ENCODE assay signal across 1 cellular context in the genomic region with DNA sequence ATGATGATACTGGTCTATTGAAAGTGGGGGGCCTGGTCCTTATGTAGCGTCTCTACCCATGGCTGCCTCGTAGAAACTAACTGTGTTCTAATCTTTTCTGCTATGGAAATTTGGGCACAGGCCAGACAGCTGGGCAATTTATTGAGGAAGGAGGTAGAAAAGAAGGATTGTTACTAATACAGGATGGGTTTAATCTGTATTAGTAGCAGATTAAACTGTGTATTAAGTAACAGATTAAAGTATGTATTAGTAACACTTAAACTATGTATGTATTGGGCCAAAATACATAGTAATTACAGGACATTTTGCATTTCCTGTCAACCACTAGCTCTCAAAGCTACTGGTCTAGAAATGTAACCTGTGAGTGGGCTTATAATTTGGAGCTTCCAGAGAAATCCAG.
TF ChIP-seq lines count a peak whose summit lies in the region.

No MANE protein-coding gene starts in this region.

TF ChIP-seq in endothelial cell of umbilical vein, 7 proteins besides CTCF, POLR2A, EP300 and RAD21:
- TF ChIP-seq GATA2 (IDR thresholded peaks at IDR 0.05; ENCODE audit: insufficient read depth, insufficient read length, low read depth, low read length) (no peak), FOS (IDR thresholded peaks at IDR 0.05; ENCODE audit: borderline replicate concordance, insufficient read depth, low read length) (no peak), JUN (IDR thresholded peaks at IDR 0.05; ENCODE audit: borderline replicate concordance, insufficient read depth, insufficient read length, low read depth) (no peak), POLR2AphosphoS5 (IDR thresholded peaks at IDR 0.05; ENCODE audit: insufficient read depth, low read depth, low read length) (no peak), MYC (IDR thresholded peaks at IDR 0.05; ENCODE audit: low read depth, low read length) (no peak), EZH2 (IDR thresholded peaks at IDR 0.05; ENCODE audit: borderline replicate concordance, low read depth, low read length, severe bottlenecking) (no peak)
- TF ChIP-seq, protein P1, sequence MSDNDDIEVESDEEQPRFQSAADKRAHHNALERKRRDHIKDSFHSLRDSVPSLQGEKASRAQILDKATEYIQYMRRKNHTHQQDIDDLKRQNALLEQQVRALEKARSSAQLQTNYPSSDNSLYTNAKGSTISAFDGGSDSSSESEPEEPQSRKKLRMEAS (IDR thresholded peaks at IDR 0.05; ENCODE audit: insufficient read depth, insufficient read length) = no peak
